ENCODE assay signal across 24 cellular contexts in genomic region chr3:72719137-72719536, GRCh38.
DNase-seq lines count a peak whose midpoint lies in the region; ATAC-seq, FAIRE-seq and TF ChIP-seq lines count a peak whose summit lies in the region.
"Had no signal": no experiment of that assay in that cellular context is flagged by ENCODE, and none has a peak within 500 bp of the region (broad histone marks: within the 10 kb centered on the region; RNA-seq: fewer than 3 reads in every experiment).

No MANE protein-coding gene starts in this region.

- no peak for DNase-seq in activated CD4-positive, alpha-beta T cell treated with anti-CD3 and anti-CD28 coated beads, Interleukin-2, amount 10 ng/mL, durations not matched to agents 7 days and 5 days
- DNase-seq in activated CD4-positive, alpha-beta T cell treated with anti-CD3 and anti-CD28 coated beads, Interleukin-2, amount 50 U/mL, for 1 hour = no peak
- no peak for DNase-seq in activated naive CD8-positive, alpha-beta T cell treated with anti-CD3 and anti-CD28 coated beads for 36 hours
- no peak for DNase-seq in activated naive CD8-positive, alpha-beta T cell treated with anti-CD3 and anti-CD28 coated beads, Interleukin-2, amount 50 U/mL, for 24 hours
- no peak for DNase-seq in H1 (ENCODE audit: low read depth in 1 of 2, low spot score in 2 of 2)
- no peak for DNase-seq in left cardiac atrium
- no peak for DNase-seq in H54 (ENCODE audit: insufficient read length, low spot score)
- DNase-seq: AML-193; Caco-2; Calu3; CD4-positive, alpha-beta T cell; CD8-positive, alpha-beta T cell; DMS79 treated with DMSO at 0.1 percent for 48 hours; GF-D8 had no signal

- no peaks in the 10 kb centered on the region for H3K79me2 ChIP-seq in H1 (ENCODE audit: control insufficient read depth in 1 of 2, insufficient read depth in 2 of 2, low read length in 2 of 2)

- no peak for TF ChIP-seq RAD21 in H1 (IDR thresholded peaks at IDR 0.05 in 1 of 2, conservative IDR thresholded peaks at IDR 0.05 in 1 of 2; ENCODE audit: low read depth in 2 of 2, low read length in 2 of 2)

- no peak overlapping the region for H3K4me2 ChIP-seq in H1 (ENCODE audit: insufficient read depth in 1 of 2, low read depth in 2 of 2, low read length in 2 of 2)
- H3K4me2 ChIP-seq: A549; BLaER1 treated with 17β-estradiol and CSF1 and Interleukin-3, amounts not matched to agents 10 nM and 100 nM had no signal

- H3K9me3 ChIP-seq in HEK293 (ENCODE audit: control insufficient read depth, insufficient read depth, low read depth, low read length) (no peaks in the 10 kb centered on the region), H1 (ENCODE audit: insufficient read depth in 2 of 2, low read depth in 1 of 2, low read length in 1 of 2) (peaks cover 13 to 18% of the 10 kb centered on the region in 2 experiments)
- H3K9me3 ChIP-seq: A549, Caco-2 had no signal

- H4K8ac ChIP-seq in H1 (ENCODE audit: extremely low read depth, insufficient read depth, low read length) = no peak overlapping the region

- no peaks in the 10 kb centered on the region for H3K36me3 ChIP-seq in HEK293 (ENCODE audit: control insufficient read depth in 2 of 2, insufficient read depth in 1 of 2, low read length in 2 of 2)
- H3K36me3 ChIP-seq in H1 (ENCODE audit: control insufficient read depth in 2 of 4, insufficient read depth in 4 of 4, low read length in 3 of 4) = no peaks in the 10 kb centered on the region
- H3K36me3 ChIP-seq: BLaER1 treated with 17β-estradiol and CSF1 and Interleukin-3, amounts not matched to agents 10 nM and 100 nM had no signal

- no peak overlapping the region for H2BK20ac ChIP-seq in H1 (ENCODE audit: low read length)

- no peaks in the 10 kb centered on the region for H3K36me3 Mint-ChIP-seq in activated CD4-positive, alpha-beta T cell treated with anti-CD3 and anti-CD28 coated beads, Interleukin-2, amount 10 ng/mL, durations not matched to agents 7 days and 5 days (ENCODE audit: low read depth)
- H3K36me3 Mint-ChIP-seq in activated naive CD8-positive, alpha-beta T cell treated with anti-CD3 and anti-CD28 coated beads for 36 hours = peaks cover 10% of the 10 kb centered on the region
- H3K36me3 Mint-ChIP-seq in activated naive CD8-positive, alpha-beta T cell treated with anti-CD3 and anti-CD28 coated beads, Interleukin-2, amount 50 U/mL, for 24 hours (ENCODE audit: low read depth) = peaks cover 5% of the 10 kb centered on the region

- no peak for ATAC-seq in activated naive CD8-positive, alpha-beta T cell treated with anti-CD3 and anti-CD28 coated beads, Interleukin-2, amount 50 U/mL, for 24 hours
- no peak for ATAC-seq in left cardiac atrium
- ATAC-seq: A549; CD8-positive, alpha-beta T cell had no signal

- H4K91ac ChIP-seq in H1 (replicated peaks; ENCODE audit: insufficient read length, low read length) = no peak overlapping the region

- no peak overlapping the region for H4K5ac ChIP-seq in H1 (ENCODE audit: insufficient read length, low read depth, low read length)

- H2BK120ac ChIP-seq in H1 (replicated peaks; ENCODE audit: low read depth, low read length) = no peak overlapping the region

- no peak overlapping the region for H3K23ac ChIP-seq in H1 (ENCODE audit: insufficient read length)

- no peak overlapping the region for H3K4me3 Mint-ChIP-seq in activated CD4-positive, alpha-beta T cell treated with anti-CD3 and anti-CD28 coated beads, Interleukin-2, amount 10 ng/mL, durations not matched to agents 7 days and 5 days
- peak overlapping the region; percentile 37 for H3K4me3 Mint-ChIP-seq in activated naive CD8-positive, alpha-beta T cell treated with anti-CD3 and anti-CD28 coated beads for 36 hours
- no peak overlapping the region for H3K4me3 Mint-ChIP-seq in activated naive CD8-positive, alpha-beta T cell treated with anti-CD3 and anti-CD28 coated beads, Interleukin-2, amount 50 U/mL, for 24 hours
- H3K4me3 Mint-ChIP-seq: B cell; CD4-positive, alpha-beta T cell; CD8-positive, alpha-beta T cell had no signal

- CTCF ChIA-PET in activated CD4-positive, alpha-beta T cell treated with anti-CD3 and anti-CD28 coated beads, Interleukin-2, amount 10 ng/mL, durations not matched to agents 7 days and 5 days (lab: Charles Lee) = no interaction called here
- CTCF ChIA-PET in HEK293 (lab: Yijun Ruan, JAX) = no interaction called here
- CTCF ChIA-PET in H1 (lab: Charles Lee; ENCODE audit: partially characterized antibody) = interaction anchor here (0.7 kb wide), 1 partner anchor 591 kb away, joined by 3 read pairs; no protein-coding TSS in a partner anchor

- H3K4me1 Mint-ChIP-seq in activated CD4-positive, alpha-beta T cell treated with anti-CD3 and anti-CD28 coated beads, Interleukin-2, amount 10 ng/mL, durations not matched to agents 7 days and 5 days = peaks cover 5% of the 10 kb centered on the region
- H3K4me1 Mint-ChIP-seq in activated naive CD8-positive, alpha-beta T cell treated with anti-CD3 and anti-CD28 coated beads for 36 hours = peaks cover 13% of the 10 kb centered on the region
- peaks cover 16% of the 10 kb centered on the region for H3K4me1 Mint-ChIP-seq in activated naive CD8-positive, alpha-beta T cell treated with anti-CD3 and anti-CD28 coated beads, Interleukin-2, amount 50 U/mL, for 24 hours
- H3K4me1 Mint-ChIP-seq: B cell had no signal

- intact Hi-C loops in left cardiac atrium (cut with DNase I) = no loop called here

- H3K4me3 ChIP-seq in HEK293 (ENCODE audit: low read depth, low read length) (no peak overlapping the region), H1 (ENCODE audit: extremely low read depth in 1 of 4, insufficient read depth in 2 of 4, low read depth in 3 of 4, low read length in 4 of 4) (no peak overlapping the region)
- H3K4me3 ChIP-seq: A549; BLaER1 treated with 17β-estradiol and CSF1 and Interleukin-3, amounts not matched to agents 10 nM and 100 nM had no signal

- peaks cover 10% of the 10 kb centered on the region for H3K9me3 Mint-ChIP-seq in activated CD4-positive, alpha-beta T cell treated with anti-CD3 and anti-CD28 coated beads, Interleukin-2, amount 10 ng/mL, durations not matched to agents 7 days and 5 days
- H3K9me3 Mint-ChIP-seq in activated naive CD8-positive, alpha-beta T cell treated with anti-CD3 and anti-CD28 coated beads for 36 hours = peaks cover 10% of the 10 kb centered on the region
- H3K9me3 Mint-ChIP-seq in activated naive CD8-positive, alpha-beta T cell treated with anti-CD3 and anti-CD28 coated beads, Interleukin-2, amount 50 U/mL, for 24 hours = peaks cover 5% of the 10 kb centered on the region

- TF ChIP-seq CTCF in HEK293 (tag by site-specific recombination; IDR thresholded peaks at IDR 0.05) (no peak), H1 (IDR thresholded peaks at IDR 0.05; ENCODE audit: control extremely low read depth in 1 of 3, insufficient read depth in 1 of 3, low read depth in 1 of 3, low read length in 3 of 3) (no peak)

- H3K4ac ChIP-seq in H1 (replicated peaks; ENCODE audit: insufficient read length, low read depth, low read length) = no peak overlapping the region

- no peaks in the 10 kb centered on the region for H3K79me1 ChIP-seq in H1 (ENCODE audit: low read depth, low read length)

- H3K27ac ChIP-seq in HEK293 (ENCODE audit: extremely low read depth, low read depth, low read length) (no peak overlapping the region), H1 (ENCODE audit: low read depth, low read length) (no peak overlapping the region)
- H3K27ac ChIP-seq: 22Rv1; A549; BLaER1 treated with 17β-estradiol and CSF1 and Interleukin-3, amounts not matched to agents 10 nM and 100 nM; C4-2B had no signal

- H2BK15ac ChIP-seq in H1 (ENCODE audit: low read length) = no peak overlapping the region

- H3K56ac ChIP-seq in H1 (replicated peaks; ENCODE audit: insufficient read length, low read depth, low read length) = no peak overlapping the region

- no peak overlapping the region for H3K18ac ChIP-seq in H1 (ENCODE audit: extremely low read depth, low read length)

- H3K27ac Mint-ChIP-seq in activated CD4-positive, alpha-beta T cell treated with anti-CD3 and anti-CD28 coated beads, Interleukin-2, amount 10 ng/mL, durations not matched to agents 7 days and 5 days = peak overlapping the region; percentile 19
- H3K27ac Mint-ChIP-seq in activated naive CD8-positive, alpha-beta T cell treated with anti-CD3 and anti-CD28 coated beads for 36 hours = no peak overlapping the region
- H3K27ac Mint-ChIP-seq in activated naive CD8-positive, alpha-beta T cell treated with anti-CD3 and anti-CD28 coated beads, Interleukin-2, amount 50 U/mL, for 24 hours = no peak overlapping the region
- H3K27ac Mint-ChIP-seq: B cell; CD4-positive, alpha-beta T cell; CD8-positive, alpha-beta T cell had no signal

- no peaks in the 10 kb centered on the region; the same call in 1 of the 2 replicates for H3K23me2 ChIP-seq in H1 (ENCODE audit: low read depth, low read length)

- H3K14ac ChIP-seq in H1 (ENCODE audit: insufficient read length) = no peak overlapping the region

- TF ChIP-seq POLR2A in H1 (IDR thresholded peaks at IDR 0.05; ENCODE audit: control extremely low read depth in 1 of 2, low read depth in 2 of 2, low read length in 2 of 2) (no peak), H54 (IDR thresholded peaks at IDR 0.05; ENCODE audit: low read depth, low read length) (no peak)

- H4K20me1 ChIP-seq in H1 (replicated peaks in 1 of 2; ENCODE audit: control insufficient read depth in 1 of 2, insufficient read depth in 2 of 2, low read length in 2 of 2) = no peaks in the 10 kb centered on the region
- H4K20me1 ChIP-seq: BLaER1 treated with 17β-estradiol and CSF1 and Interleukin-3, amounts not matched to agents 10 nM and 100 nM had no signal

- H3K4me1 ChIP-seq in HEK293 (ENCODE audit: control insufficient read depth, insufficient read depth, low read length) (peaks cover 4% of the 10 kb centered on the region; the same call in 1 of the 2 replicates), H1 (replicated peaks in 1 of 4; ENCODE audit: control insufficient read depth in 3 of 4, insufficient read depth in 4 of 4, low read length in 3 of 4) (0 out of 7 replicates have a peak, but pooled peaks cover 0 to 2% (median 0%) of the 10 kb centered on the region in 4 experiments)

- POLR2A ChIA-PET in activated CD4-positive, alpha-beta T cell treated with anti-CD3 and anti-CD28 coated beads, Interleukin-2, amount 10 ng/mL, durations not matched to agents 7 days and 5 days (lab: Charles Lee) = no interaction called here
- POLR2A ChIA-PET in HEK293 (lab: Yijun Ruan, JAX) = no interaction called here
- POLR2A ChIA-PET in H1 (lab: Charles Lee; ENCODE audit: partially characterized antibody) = no interaction called here

- H3K9ac ChIP-seq in H1 (replicated peaks in 1 of 4; ENCODE audit: extremely low read depth in 1 of 4, low read depth in 3 of 4, low read length in 3 of 4) = no peak overlapping the region
- H3K9ac ChIP-seq: BLaER1 treated with 17β-estradiol and CSF1 and Interleukin-3, amounts not matched to agents 10 nM and 100 nM had no signal

- no peak overlapping the region for H2BK12ac ChIP-seq in H1 (ENCODE audit: low read depth, low read length)

- no peak overlapping the region for H2AFZ ChIP-seq in H1 (ENCODE audit: low read length)

- TF ChIP-seq EP300 in H1 (IDR thresholded peaks at IDR 0.05; ENCODE audit: borderline replicate concordance in 1 of 2, low read depth in 2 of 2, low read length in 2 of 2) = no peak

- no peak for FAIRE-seq in H1 (lab: Jason Lieb, UNC)
- no peak for FAIRE-seq in H54 (lab: Jason Lieb, UNC)
- FAIRE-seq: A549, D721Med, G401.6, GM12891, GM19239 had no signal

- H3K27me3 ChIP-seq in H1 (replicated peaks in 1 of 4; ENCODE audit: control insufficient read depth in 3 of 4, extremely low read depth in 1 of 4, insufficient read depth in 3 of 4, low read length in 3 of 4) = no peaks in the 10 kb centered on the region
- H3K27me3 ChIP-seq: BLaER1 treated with 17β-estradiol and CSF1 and Interleukin-3, amounts not matched to agents 10 nM and 100 nM had no signal

- H3K27me3 Mint-ChIP-seq in activated CD4-positive, alpha-beta T cell treated with anti-CD3 and anti-CD28 coated beads, Interleukin-2, amount 10 ng/mL, durations not matched to agents 7 days and 5 days = no peaks in the 10 kb centered on the region
- H3K27me3 Mint-ChIP-seq in activated naive CD8-positive, alpha-beta T cell treated with anti-CD3 and anti-CD28 coated beads for 36 hours = no peaks in the 10 kb centered on the region
- H3K27me3 Mint-ChIP-seq in activated naive CD8-positive, alpha-beta T cell treated with anti-CD3 and anti-CD28 coated beads, Interleukin-2, amount 50 U/mL, for 24 hours = peaks cover 1% of the 10 kb centered on the region
- H3K27me3 Mint-ChIP-seq: CD4-positive, alpha-beta T cell had no signal

- 0 out of 2 replicates have a peak overlapping the region, but pooled peaks have one; percentile 30 for H2AK5ac ChIP-seq in H1 (ENCODE audit: low read depth, low read length)

- H2BK5ac ChIP-seq in H1 (ENCODE audit: low read depth, low read length) = no peak overlapping the region
